Comparison of ENCODE assay signal across 17 cellular contexts in genomic region chr16:69745959-69746358, GRCh38.
"Had no signal": no experiment of that assay in that cellular context is flagged by ENCODE, and none has a peak within 500 bp of the region (broad histone marks: within the 10 kb centered on the region; RNA-seq: fewer than 3 reads in every experiment).

No MANE protein-coding gene starts in this region.

- H3K27me3 ChIP-seq: esophagus muscularis mucosa, gastrocnemius medialis, ovary, right atrium auricular region, testis, tibial nerve had no signal

- FAIRE-seq: small intestine had no signal

- H3K9me3 Mint-ChIP-seq: naive thymus-derived CD4-positive, alpha-beta T cell; stimulated activated naive CD8-positive, alpha-beta T cell treated with anti-CD3 and anti-CD28 coated beads, Interleukin-15, Interleukin-2, amounts not matched to agents 100 ng/mL and 50 ng/mL, for 24 hours had no signal

- H3K27me3 Mint-ChIP-seq: naive thymus-derived CD4-positive, alpha-beta T cell; stimulated activated naive CD8-positive, alpha-beta T cell treated with anti-CD3 and anti-CD28 coated beads, Interleukin-15, Interleukin-2, amounts not matched to agents 100 ng/mL and 50 ng/mL, for 24 hours had no signal

- H3K36me3 ChIP-seq: ovary had no signal

- ATAC-seq: gastrocnemius medialis; left lobe of liver; naive thymus-derived CD4-positive, alpha-beta T cell had no signal

- H3K9me3 ChIP-seq: esophagus muscularis mucosa, gastrocnemius medialis, ovary, right atrium auricular region, testis, tibial nerve had no signal

- H3K4me3 Mint-ChIP-seq: naive thymus-derived CD4-positive, alpha-beta T cell; stimulated activated naive CD8-positive, alpha-beta T cell treated with anti-CD3 and anti-CD28 coated beads, Interleukin-15, Interleukin-2, amounts not matched to agents 100 ng/mL and 50 ng/mL, for 24 hours had no signal

- H3K4me3 ChIP-seq: esophagus muscularis mucosa, gastrocnemius medialis, ovary, right atrium auricular region, testis, tibial nerve had no signal

- DNase-seq: cortex of kidney; effector memory CD4-positive, alpha-beta T cell; gastrocnemius medialis; islet precursor cell; mammary epithelial cell; naive thymus-derived CD4-positive, alpha-beta T cell; nucleus accumbens; ovary; small intestine; stimulated activated CD4-positive, alpha-beta T cell treated with anti-CD3 and anti-CD28 coated beads, Interleukin-2, amount 100 ng/mL, for 48 hours; testis had no signal

- H3K27ac ChIP-seq: epithelial cell of prostate, esophagus muscularis mucosa, gastrocnemius medialis, ovary, right atrium auricular region, tibial nerve had no signal
